ENCODE assay signal across 29 cellular contexts in genomic region chr7:102203218-102203617, GRCh38.
"Had no signal": no experiment of that assay in that cellular context is flagged by ENCODE, and none has a peak within 500 bp of the region (broad histone marks: within the 10 kb centered on the region; RNA-seq: fewer than 3 reads in every experiment).

No MANE protein-coding gene starts in this region.

- H3K27ac Mint-ChIP-seq: activated CD4-positive, alpha-beta memory T cell treated with anti-CD3 and anti-CD28 coated beads, Interleukin-2, amount 10 ng/mL, durations not matched to agents 7 days and 5 days; activated CD4-positive, alpha-beta T cell treated with anti-CD3 and anti-CD28 coated beads for 36 hours; activated CD4-positive, alpha-beta T cell treated with anti-CD3 and anti-CD28 coated beads, Interleukin-2, amount 10 ng/mL, durations not matched to agents 24 days and 14 days; activated naive CD4-positive, alpha-beta T cell treated with anti-CD3 and anti-CD28 coated beads, Interleukin-2, amount 50 U/mL, for 24 hours; activated naive CD8-positive, alpha-beta T cell treated with anti-CD3 and anti-CD28 coated beads for 36 hours; activated naive CD8-positive, alpha-beta T cell treated with anti-CD3 and anti-CD28 coated beads, Interleukin-2, amount 50 U/mL, for 24 hours; activated T-cell treated with anti-CD3 and anti-CD28 coated beads, Interleukin-2, amount 50 U/mL, for 24 hours; activated T-cell treated with anti-CD3 and anti-CD28 coated beads, Interleukin-2, amount 50 U/mL, for 72 hours; endodermal cell had no signal

- H3K4me3 Mint-ChIP-seq: activated CD4-positive, alpha-beta memory T cell treated with anti-CD3 and anti-CD28 coated beads, Interleukin-2, amount 10 ng/mL, durations not matched to agents 7 days and 5 days; activated CD4-positive, alpha-beta T cell treated with anti-CD3 and anti-CD28 coated beads for 36 hours; activated CD4-positive, alpha-beta T cell treated with anti-CD3 and anti-CD28 coated beads, Interleukin-2, amount 10 ng/mL, durations not matched to agents 24 days and 14 days; activated naive CD4-positive, alpha-beta T cell treated with anti-CD3 and anti-CD28 coated beads, Interleukin-2, amount 50 U/mL, for 24 hours; activated naive CD8-positive, alpha-beta T cell treated with anti-CD3 and anti-CD28 coated beads for 36 hours; activated naive CD8-positive, alpha-beta T cell treated with anti-CD3 and anti-CD28 coated beads, Interleukin-2, amount 50 U/mL, for 24 hours; activated T-cell treated with anti-CD3 and anti-CD28 coated beads, Interleukin-2, amount 50 U/mL, for 24 hours; activated T-cell treated with anti-CD3 and anti-CD28 coated beads, Interleukin-2, amount 50 U/mL, for 72 hours; endodermal cell had no signal

- ATAC-seq: activated CD4-positive, alpha-beta T cell treated with anti-CD3 and anti-CD28 coated beads for 36 hours; activated naive CD8-positive, alpha-beta T cell treated with anti-CD3 and anti-CD28 coated beads, Interleukin-2, amount 50 U/mL, for 24 hours; activated T-cell treated with anti-CD3 and anti-CD28 coated beads, Interleukin-2, amount 50 U/mL, for 72 hours; body of pancreas; heart left ventricle had no signal

- H3K4me3 ChIP-seq: adrenal gland, body of pancreas, colonic mucosa, dorsolateral prefrontal cortex, esophagus muscularis mucosa, heart left ventricle had no signal

- H3K27me3 ChIP-seq: adrenal gland, body of pancreas, colonic mucosa, dorsolateral prefrontal cortex, esophagus muscularis mucosa, heart left ventricle had no signal

- H3K27me3 Mint-ChIP-seq: activated CD4-positive, alpha-beta memory T cell treated with anti-CD3 and anti-CD28 coated beads, Interleukin-2, amount 10 ng/mL, durations not matched to agents 7 days and 5 days; activated CD4-positive, alpha-beta T cell treated with anti-CD3 and anti-CD28 coated beads for 36 hours; activated CD4-positive, alpha-beta T cell treated with anti-CD3 and anti-CD28 coated beads, Interleukin-2, amount 10 ng/mL, durations not matched to agents 24 days and 14 days; activated naive CD4-positive, alpha-beta T cell treated with anti-CD3 and anti-CD28 coated beads, Interleukin-2, amount 50 U/mL, for 24 hours; activated naive CD8-positive, alpha-beta T cell treated with anti-CD3 and anti-CD28 coated beads for 36 hours; activated naive CD8-positive, alpha-beta T cell treated with anti-CD3 and anti-CD28 coated beads, Interleukin-2, amount 50 U/mL, for 24 hours; activated T-cell treated with anti-CD3 and anti-CD28 coated beads, Interleukin-2, amount 50 U/mL, for 24 hours had no signal

- H3K4me1 ChIP-seq: adrenal gland, body of pancreas, colonic mucosa, esophagus muscularis mucosa had no signal

- H3K4me1 Mint-ChIP-seq: activated CD4-positive, alpha-beta memory T cell treated with anti-CD3 and anti-CD28 coated beads, Interleukin-2, amount 10 ng/mL, durations not matched to agents 7 days and 5 days; activated CD4-positive, alpha-beta T cell treated with anti-CD3 and anti-CD28 coated beads for 36 hours; activated CD4-positive, alpha-beta T cell treated with anti-CD3 and anti-CD28 coated beads, Interleukin-2, amount 10 ng/mL, durations not matched to agents 24 days and 14 days; activated naive CD4-positive, alpha-beta T cell treated with anti-CD3 and anti-CD28 coated beads, Interleukin-2, amount 50 U/mL, for 24 hours; activated naive CD8-positive, alpha-beta T cell treated with anti-CD3 and anti-CD28 coated beads for 36 hours; activated naive CD8-positive, alpha-beta T cell treated with anti-CD3 and anti-CD28 coated beads, Interleukin-2, amount 50 U/mL, for 24 hours; endodermal cell had no signal

- DNase-seq: activated CD4-positive, alpha-beta memory T cell treated with anti-CD3 and anti-CD28 coated beads, Interleukin-2, amount 10 ng/mL, durations not matched to agents 7 days and 5 days; activated CD4-positive, alpha-beta T cell treated with anti-CD3 and anti-CD28 coated beads for 36 hours; activated CD4-positive, alpha-beta T cell treated with anti-CD3 and anti-CD28 coated beads, Interleukin-2, amount 10 ng/mL, durations not matched to agents 24 days and 14 days; activated CD4-positive, CD25-positive, alpha-beta regulatory T cell; activated CD4-positive, CD25-positive, alpha-beta regulatory T cell treated with anti-CD3 and anti-CD28 coated beads, Interleukin-2, amount 50 U/mL, for 72 hours; activated CD8-positive, alpha-beta memory T cell treated with anti-CD3 and anti-CD28 coated beads, Interleukin-2, amount 50 U/mL, for 48 hours; activated gamma-delta T cell; activated naive CD4-positive, alpha-beta T cell; activated naive CD8-positive, alpha-beta T cell treated with anti-CD3 and anti-CD28 coated beads for 36 hours; activated naive CD8-positive, alpha-beta T cell treated with anti-CD3 and anti-CD28 coated beads, Interleukin-2, amount 50 U/mL, for 24 hours; activated T-cell treated with anti-CD3 and anti-CD28 coated beads for 4 hours; activated T-cell treated with anti-CD3 and anti-CD28 coated beads, Interleukin-2, amount 50 U/mL, for 24 hours; activated T-cell treated with anti-CD3 and anti-CD28 coated beads, Interleukin-2, amount 50 U/mL, for 72 hours; adrenal gland; amygdala; aorta; body of pancreas; central memory CD4-positive, alpha-beta T cell; cerebellar nuclear complex; colonic mucosa; dorsolateral prefrontal cortex; effector memory CD4-positive, alpha-beta T cell; endodermal cell; erythroblast; foreskin melanocyte; heart left ventricle; T-helper 2 cell had no signal

- H3K27ac ChIP-seq: adrenal gland, body of pancreas, colonic mucosa, dorsolateral prefrontal cortex, esophagus muscularis mucosa, heart left ventricle had no signal

- H3K9me3 Mint-ChIP-seq: activated CD4-positive, alpha-beta memory T cell treated with anti-CD3 and anti-CD28 coated beads, Interleukin-2, amount 10 ng/mL, durations not matched to agents 7 days and 5 days; activated CD4-positive, alpha-beta T cell treated with anti-CD3 and anti-CD28 coated beads, Interleukin-2, amount 10 ng/mL, durations not matched to agents 24 days and 14 days; activated naive CD4-positive, alpha-beta T cell treated with anti-CD3 and anti-CD28 coated beads, Interleukin-2, amount 50 U/mL, for 24 hours; activated naive CD8-positive, alpha-beta T cell treated with anti-CD3 and anti-CD28 coated beads for 36 hours; activated naive CD8-positive, alpha-beta T cell treated with anti-CD3 and anti-CD28 coated beads, Interleukin-2, amount 50 U/mL, for 24 hours; activated T-cell treated with anti-CD3 and anti-CD28 coated beads, Interleukin-2, amount 50 U/mL, for 24 hours; activated T-cell treated with anti-CD3 and anti-CD28 coated beads, Interleukin-2, amount 50 U/mL, for 72 hours; endodermal cell had no signal

- H3K9me3 ChIP-seq: adrenal gland, body of pancreas, colonic mucosa, esophagus muscularis mucosa, heart left ventricle had no signal
